8 cellular contexts compared by ENCODE assay signal in the genomic region with DNA sequence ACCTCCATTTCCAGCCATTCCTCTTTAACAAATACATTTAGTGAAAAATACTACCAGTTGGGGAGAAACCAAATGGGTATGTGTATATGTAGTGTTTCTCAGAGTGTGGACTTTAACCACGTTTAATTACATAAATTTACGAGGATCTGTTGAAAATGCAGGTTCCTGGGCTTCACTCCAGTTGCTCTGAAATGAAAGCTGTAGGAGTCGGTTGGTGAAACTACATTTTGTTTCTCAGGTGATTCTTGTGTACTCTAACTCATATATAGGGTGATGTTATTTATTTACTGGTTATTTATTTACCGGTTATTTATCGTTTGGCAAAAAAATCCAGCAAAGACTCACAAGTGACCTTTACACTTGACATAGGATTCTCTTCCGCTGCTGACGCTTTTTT. TPM values are rescaled to one million over a fixed set of nuclear protein-coding genes. Genes with fewer than 3 reads are reported as not detected.
DNase-seq lines count a peak whose midpoint lies in the region; ATAC-seq and TF ChIP-seq lines count a peak whose summit lies in the region.

No MANE protein-coding gene starts in this region.

- in situ Hi-C loops in ACHN (cut with HindIII; ENCODE audit: low pct_ligation_motif_present, low pct_unique_long_range_greater_than_20kb, low sequenced_read_pairs): no loop called here

- H3K36me3 ChIP-seq in breast epithelium: no peaks in the 10 kb centered on the region

- TF ChIP-seq CTCF in breast epithelium (IDR thresholded peaks at IDR 0.05) (no peak), neural crest cell (conservative IDR thresholded peaks at IDR 0.05) (no peak)

- peak overlapping the region; percentile 98 to 99 for H3K27ac ChIP-seq in breast epithelium

- peaks cover 2% of the 10 kb centered on the region for H3K36me3 Mint-ChIP-seq in neural crest cell (ENCODE audit: low read depth)

- ATAC-seq in GM18909 (IDR thresholded peaks at IDR 0.05; ENCODE audit: poor library complexity, unreplicated experiment): peak; percentile 12
- ATAC-seq in HG03432 (IDR thresholded peaks at IDR 0.05; ENCODE audit: unreplicated experiment): peak; percentile 0
- no peak for ATAC-seq in HG03175 (IDR thresholded peaks at IDR 0.05; ENCODE audit: unreplicated experiment)

- no peak for TF ChIP-seq POLR2A in breast epithelium (IDR thresholded peaks at IDR 0.05)

- peaks cover 0 to 13% of the 10 kb centered on the region in 2 donors for H3K4me1 ChIP-seq in breast epithelium

- H3K27me3 ChIP-seq in breast epithelium: no peaks in the 10 kb centered on the region

- peak overlapping the region; percentile 99 for H3K4me3 Mint-ChIP-seq in neural crest cell

- no peaks in the 10 kb centered on the region for H3K9me3 ChIP-seq in breast epithelium

- no peaks in the 10 kb centered on the region for H3K27me3 Mint-ChIP-seq in neural crest cell (ENCODE audit: low read depth)

- peak overlapping the region; percentile 74 to 88 (median 78) for H3K4me3 ChIP-seq in breast epithelium

- H3K9me3 Mint-ChIP-seq in neural crest cell: no peaks in the 10 kb centered on the region

- DNase-seq in breast epithelium (ENCODE audit: low spot score in 2 of 2): no peak
- DNase-seq in neural crest cell (ENCODE audit: low read depth, low spot score): no peak
- no peak for DNase-seq in ACHN
- no peak for DNase-seq in DMS53 treated with DMSO at 0.1 percent for 48 hours (lab: John Stamatoyannopoulos, UW; ENCODE audit: unreplicated experiment)
- no peak for DNase-seq in effector CD4-positive, alpha-beta T cell

- intact Hi-C loops in breast epithelium (cut with DNase I; ENCODE audit: low total_unique reads): no loop called here

- H3K27ac Mint-ChIP-seq in neural crest cell (ENCODE audit: unreplicated experiment): no peak overlapping the region

- peaks cover 34% of the 10 kb centered on the region for H3K4me1 Mint-ChIP-seq in neural crest cell

RNA-seq across cellular contexts. Expression of gene TANK, which starts 0.4 kb away (rescaled TPM):
- total RNA-seq in breast epithelium (100 to 1,000 TPM; 128 to 242 (median 166) TPM), neural crest cell (25.7 and 30.2 TPM in 2 replicates)
